Comparison of ENCODE assay signal across 21 cellular contexts in the genomic region with DNA sequence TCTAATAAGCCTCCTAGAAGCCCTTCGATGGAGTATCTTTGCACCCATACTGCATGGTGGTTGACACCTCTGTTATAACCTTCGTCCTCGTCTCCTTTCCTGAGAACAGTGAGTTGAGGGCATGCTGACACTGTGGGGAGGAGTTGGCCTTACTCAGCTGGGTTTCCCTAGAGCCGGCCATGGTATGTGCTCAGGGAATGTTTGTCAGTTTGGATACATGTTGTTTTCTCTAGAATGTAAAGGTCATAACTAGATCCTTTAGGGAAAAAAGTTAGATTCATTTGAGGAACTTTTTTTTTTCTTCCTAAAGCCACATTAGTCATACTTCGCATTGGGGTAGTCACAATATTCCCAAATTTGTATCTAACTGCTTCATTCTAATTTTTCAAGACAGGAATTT.
DNase-seq lines count a peak whose midpoint lies in the region; ATAC-seq, FAIRE-seq and TF ChIP-seq lines count a peak whose summit lies in the region.
"Had no signal": no experiment of that assay in that cellular context is flagged by ENCODE, and none has a peak within 500 bp of the region (broad histone marks: within the 10 kb centered on the region; RNA-seq: fewer than 3 reads in every experiment).

No MANE protein-coding gene starts in this region.

- H3K27ac ChIP-seq in fibroblast of lung (ENCODE audit: insufficient read depth, low read length) (peak overlapping the region; percentile 66), osteoblast (ENCODE audit: low read depth, low read length) (peak overlapping the region; percentile 78)
- H3K27ac ChIP-seq: body of pancreas, foreskin keratinocyte, WERI-Rb-1 had no signal

- H2AFZ ChIP-seq in fibroblast of lung (ENCODE audit: low read length) (no peak overlapping the region), osteoblast (ENCODE audit: low read length) (peak overlapping the region; percentile 42)

- H3K79me2 ChIP-seq in fibroblast of lung (ENCODE audit: control insufficient read depth, insufficient read depth, low read length), result no peaks in the 10 kb centered on the region
- H3K79me2 ChIP-seq in osteoblast (ENCODE audit: insufficient read depth, low read length), result no peaks in the 10 kb centered on the region

- H3K4me2 ChIP-seq in fibroblast of lung (ENCODE audit: extremely low read depth, insufficient read depth, low read length) (peak overlapping the region; percentile 28), osteoblast (ENCODE audit: insufficient read depth, low read length) (peak overlapping the region; percentile 2)

- POLR2A ChIA-PET in WTC11 (lab: Charles Lee), result interaction anchor here (0.7 kb wide), 1 partner anchor 71 kb away, joined by 5 read pairs; no protein-coding TSS in a partner anchor

- H3K27ac Mint-ChIP-seq in WTC11, result 0 out of 2 replicates have a peak overlapping the region, but pooled peaks have one; percentile 74

- no peaks in the 10 kb centered on the region for H3K27me3 Mint-ChIP-seq in WTC11 (ENCODE audit: low read depth)

- CTCF ChIA-PET in WTC11 (lab: Charles Lee), result no interaction called here

- peak; percentile 22 for DNase-seq in AG09319 (ENCODE audit: extremely low read depth, low read depth)
- no peak for DNase-seq in WTC11 (ENCODE audit: low spot score)
- DNase-seq in fibroblast of lung (ENCODE audit: low read depth in 2 of 2), result peak; percentile 51 to 86
- DNase-seq in osteoblast (ENCODE audit: insufficient read length, low spot score, missing footprints), result peak; percentile 76
- no peak for DNase-seq in activated CD4-positive, alpha-beta T cell treated with anti-CD3 and anti-CD28 coated beads, Interleukin-2, amount 50 U/mL, for 48 hours
- DNase-seq in GM19239 (ENCODE audit: insufficient read length, low spot score), result no peak
- no peak for DNase-seq in NCI-H2029 treated with DMSO at 0.1 percent for 48 hours (lab: John Stamatoyannopoulos, UW)
- no peak for DNase-seq in stimulated activated naive CD8-positive, alpha-beta T cell treated with anti-CD3 and anti-CD28 coated beads, Interleukin-15, Interleukin-2, amounts not matched to agents 100 U/mL and 50 U/mL, for 24 hours
- DNase-seq: activated gamma-delta T cell; body of pancreas; Caco-2; effector CD4-positive, alpha-beta T cell; foreskin keratinocyte; mammary epithelial cell; NCI-H2081 treated with DMSO at 0.1 percent for 48 hours; NCI-H748 treated with DMSO at 0.1 percent for 48 hours; upper lobe of left lung; WERI-Rb-1 had no signal

- no peaks in the 10 kb centered on the region for H4K20me1 ChIP-seq in fibroblast of lung (ENCODE audit: control insufficient read depth, extremely low read depth, insufficient read depth, low read length)
- no peaks in the 10 kb centered on the region for H4K20me1 ChIP-seq in osteoblast (ENCODE audit: insufficient read depth, low read length)

- H3K9me3 Mint-ChIP-seq in WTC11, result no peaks in the 10 kb centered on the region
- H3K9me3 Mint-ChIP-seq: neural crest cell had no signal

- no peak overlapping the region for H3K4me3 ChIP-seq in fibroblast of lung (replicated peaks in 1 of 4; ENCODE audit: control extremely low read depth in 1 of 4, insufficient read depth in 1 of 4, low read depth in 3 of 4, low read length in 4 of 4)
- H3K4me3 ChIP-seq in osteoblast (ENCODE audit: insufficient read depth, low read length), result no peak overlapping the region
- H3K4me3 ChIP-seq: body of pancreas, upper lobe of left lung had no signal

- peaks cover 16% of the 10 kb centered on the region for H3K4me1 ChIP-seq in fibroblast of lung (ENCODE audit: control insufficient read depth, extremely low read depth, insufficient read depth, low read length)
- H3K4me1 ChIP-seq in osteoblast (ENCODE audit: insufficient read depth, low read length), result peaks cover 22% of the 10 kb centered on the region
- H3K4me1 ChIP-seq: body of pancreas, Caco-2, upper lobe of left lung had no signal

- no peak overlapping the region for H3K4me3 Mint-ChIP-seq in WTC11
- H3K4me3 Mint-ChIP-seq: neural crest cell had no signal

- H3K4me1 Mint-ChIP-seq in WTC11, result no peaks in the 10 kb centered on the region
- H3K4me1 Mint-ChIP-seq: neural crest cell had no signal

- H3K9me3 ChIP-seq in fibroblast of lung (ENCODE audit: control insufficient read depth, insufficient read depth, low read depth, low read length) (no peaks in the 10 kb centered on the region), osteoblast (ENCODE audit: low read depth, low read length) (no peaks in the 10 kb centered on the region)
- H3K9me3 ChIP-seq: body of pancreas, Caco-2, upper lobe of left lung had no signal

- no peak overlapping the region for H3K9ac ChIP-seq in fibroblast of lung (ENCODE audit: insufficient read depth, low read length)

- FAIRE-seq in GM19239 (lab: Jason Lieb, UNC), result no peak
- FAIRE-seq: GM12892 had no signal

- H3K36me3 ChIP-seq in fibroblast of lung (ENCODE audit: control insufficient read depth, insufficient read depth, low read length) (no peaks in the 10 kb centered on the region), osteoblast (ENCODE audit: insufficient read depth, low read length) (no peaks in the 10 kb centered on the region)
- H3K36me3 ChIP-seq: upper lobe of left lung, WERI-Rb-1 had no signal

- no peak for TF ChIP-seq CTCF in AG09319 (IDR thresholded peaks at IDR 0.05; ENCODE audit: low read depth, low read length)
- no peak for TF ChIP-seq CTCF in WTC11 (IDR thresholded peaks at IDR 0.05)
- no peak for TF ChIP-seq CTCF in fibroblast of lung (conservative IDR thresholded peaks at IDR 0.05 in 1 of 2, IDR thresholded peaks at IDR 0.05 in 1 of 2; ENCODE audit: low read depth in 1 of 2, low read length in 2 of 2)
- no peak for TF ChIP-seq CTCF in osteoblast (IDR thresholded peaks at IDR 0.05; ENCODE audit: extremely low read depth, low read depth, low read length)

- ATAC-seq in WTC11, result peak; percentile 36; the same call in 1 of the 2 replicates
- no peak for ATAC-seq in stimulated activated naive CD8-positive, alpha-beta T cell treated with anti-CD3 and anti-CD28 coated beads, Interleukin-15, Interleukin-2, amounts not matched to agents 100 U/mL and 50 U/mL, for 24 hours
- ATAC-seq: body of pancreas, foreskin keratinocyte, sciatic nerve had no signal

- H3K27me3 ChIP-seq in fibroblast of lung (ENCODE audit: control insufficient read depth, insufficient read depth, low read length), result no peaks in the 10 kb centered on the region
- no peaks in the 10 kb centered on the region for H3K27me3 ChIP-seq in osteoblast (ENCODE audit: insufficient read depth, low read length)
- H3K27me3 ChIP-seq: body of pancreas, foreskin keratinocyte, upper lobe of left lung had no signal

- no peaks in the 10 kb centered on the region for H3K36me3 Mint-ChIP-seq in WTC11

TF ChIP-seq in WTC11, 78 proteins besides CTCF, POLR2A, EP300 and RAD21:
- TF ChIP-seq JAZF1 (CRISPR knock-in tag; IDR thresholded peaks at IDR 0.05) (no peak), ZNF121 (CRISPR knock-in tag; IDR thresholded peaks at IDR 0.05) (no peak), OVOL2 (CRISPR knock-in tag; IDR thresholded peaks at IDR 0.05; ENCODE audit: borderline replicate concordance) (no peak), ZBTB21 (CRISPR knock-in tag; IDR thresholded peaks at IDR 0.05; ENCODE audit: borderline replicate concordance) (no peak), FOXJ3 (CRISPR knock-in tag; IDR thresholded peaks at IDR 0.05; ENCODE audit: borderline replicate concordance) (no peak), RORB (CRISPR knock-in tag; IDR thresholded peaks at IDR 0.05) (no peak), GABPB1 (CRISPR knock-in tag; IDR thresholded peaks at IDR 0.05) (no peak), NFE2L1 (CRISPR knock-in tag; IDR thresholded peaks at IDR 0.05) (no peak), ZNF219 (CRISPR knock-in tag; IDR thresholded peaks at IDR 0.05; ENCODE audit: borderline replicate concordance) (no peak), CREB1 (CRISPR knock-in tag; IDR thresholded peaks at IDR 0.05) (no peak), ZNF423 (CRISPR knock-in tag; IDR thresholded peaks at IDR 0.05) (no peak)
- TF ChIP-seq, protein P1, sequence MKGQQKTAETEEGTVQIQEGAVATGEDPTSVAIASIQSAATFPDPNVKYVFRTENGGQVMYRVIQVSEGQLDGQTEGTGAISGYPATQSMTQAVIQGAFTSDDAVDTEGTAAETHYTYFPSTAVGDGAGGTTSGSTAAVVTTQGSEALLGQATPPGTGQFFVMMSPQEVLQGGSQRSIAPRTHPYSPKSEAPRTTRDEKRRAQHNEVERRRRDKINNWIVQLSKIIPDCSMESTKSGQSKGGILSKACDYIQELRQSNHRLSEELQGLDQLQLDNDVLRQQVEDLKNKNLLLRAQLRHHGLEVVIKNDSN (CRISPR knock-in tag; IDR thresholded peaks at IDR 0.05), result no peak
- TF ChIP-seq, protein P2, sequence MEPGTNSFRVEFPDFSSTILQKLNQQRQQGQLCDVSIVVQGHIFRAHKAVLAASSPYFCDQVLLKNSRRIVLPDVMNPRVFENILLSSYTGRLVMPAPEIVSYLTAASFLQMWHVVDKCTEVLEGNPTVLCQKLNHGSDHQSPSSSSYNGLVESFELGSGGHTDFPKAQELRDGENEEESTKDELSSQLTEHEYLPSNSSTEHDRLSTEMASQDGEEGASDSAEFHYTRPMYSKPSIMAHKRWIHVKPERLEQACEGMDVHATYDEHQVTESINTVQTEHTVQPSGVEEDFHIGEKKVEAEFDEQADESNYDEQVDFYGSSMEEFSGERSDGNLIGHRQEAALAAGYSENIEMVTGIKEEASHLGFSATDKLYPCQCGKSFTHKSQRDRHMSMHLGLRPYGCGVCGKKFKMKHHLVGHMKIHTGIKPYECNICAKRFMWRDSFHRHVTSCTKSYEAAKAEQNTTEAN (CRISPR knock-in tag; IDR thresholded peaks at IDR 0.05), result no peak
- TF ChIP-seq, protein P3, sequence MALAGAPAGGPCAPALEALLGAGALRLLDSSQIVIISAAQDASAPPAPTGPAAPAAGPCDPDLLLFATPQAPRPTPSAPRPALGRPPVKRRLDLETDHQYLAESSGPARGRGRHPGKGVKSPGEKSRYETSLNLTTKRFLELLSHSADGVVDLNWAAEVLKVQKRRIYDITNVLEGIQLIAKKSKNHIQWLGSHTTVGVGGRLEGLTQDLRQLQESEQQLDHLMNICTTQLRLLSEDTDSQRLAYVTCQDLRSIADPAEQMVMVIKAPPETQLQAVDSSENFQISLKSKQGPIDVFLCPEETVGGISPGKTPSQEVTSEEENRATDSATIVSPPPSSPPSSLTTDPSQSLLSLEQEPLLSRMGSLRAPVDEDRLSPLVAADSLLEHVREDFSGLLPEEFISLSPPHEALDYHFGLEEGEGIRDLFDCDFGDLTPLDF (CRISPR knock-in tag; IDR thresholded peaks at IDR 0.05), result no peak

Comparison
In these comparisons a context has a peak if more than half of its experiments do, and no peak if none do; other contexts are left out.
1. DNase-seq: peak in AG09319 (single experiment), fibroblast of lung (2 of 2) and osteoblast (single experiment); none in WTC11 (single experiment), activated CD4-positive, alpha-beta T cell treated with anti-CD3 and anti-CD28 coated beads, Interleukin-2, amount 50 U/mL, for 48 hours (0 of 2), GM19239 (single experiment), NCI-H2029 treated with DMSO at 0.1 percent for 48 hours (single experiment) and stimulated activated naive CD8-positive, alpha-beta T cell treated with anti-CD3 and anti-CD28 coated beads, Interleukin-15, Interleukin-2, amounts not matched to agents 100 U/mL and 50 U/mL, for 24 hours (single experiment).